In the genomic region with DNA sequence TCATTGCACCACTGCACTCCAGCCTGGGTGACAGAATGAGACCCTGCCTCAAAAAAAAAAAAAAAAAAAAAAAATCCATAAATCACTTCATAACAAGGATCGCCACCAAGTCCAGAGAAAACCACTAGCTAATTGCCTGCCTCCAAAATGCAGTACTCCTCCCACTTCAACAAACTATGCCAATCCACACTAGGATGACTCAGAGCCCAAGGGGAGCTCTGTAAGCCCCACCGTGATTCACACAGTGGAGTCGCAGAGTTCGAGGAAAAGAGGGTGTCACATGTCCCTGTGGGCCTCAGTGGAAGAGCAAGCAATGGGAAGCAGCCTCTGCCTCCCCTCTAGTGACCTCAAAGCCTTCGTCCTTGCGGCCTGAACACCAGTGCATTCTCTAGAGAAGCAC, we compare ENCODE assay signal across 10 cellular contexts. TPM values are rescaled to one million over a fixed set of nuclear protein-coding genes. Genes with fewer than 3 reads are reported as not detected.
DNase-seq lines count a peak whose midpoint lies in the region; ATAC-seq, FAIRE-seq and TF ChIP-seq lines count a peak whose summit lies in the region.
"Had no signal": no experiment of that assay in that cellular context is flagged by ENCODE, and none has a peak within 500 bp of the region (broad histone marks: within the 10 kb centered on the region; RNA-seq: fewer than 3 reads in every experiment).

No MANE protein-coding gene starts in this region.

- no peak overlapping the region for H2BK12ac ChIP-seq in neuronal stem cell (ENCODE audit: low read length)

- peak; percentile 97 for FAIRE-seq in RCC 7860 (lab: Jason Lieb, UNC)
- FAIRE-seq: TTC549 had no signal

- no peak overlapping the region for H2AK5ac ChIP-seq in neuronal stem cell (ENCODE audit: low read depth, low read length)

- H3K4me1 ChIP-seq in neuronal stem cell (ENCODE audit: control insufficient read depth in 2 of 2, insufficient read depth in 1 of 2, low read depth in 1 of 2, low read length in 2 of 2), result peaks cover 0 to 4% of the 10 kb centered on the region in 2 donors

- no peak overlapping the region for H4K8ac ChIP-seq in neuronal stem cell (ENCODE audit: low read depth, low read length)

- peaks cover 21% of the 10 kb centered on the region for H3K79me1 ChIP-seq in neuronal stem cell (ENCODE audit: low read depth, low read length)

- H2BK5ac ChIP-seq in neuronal stem cell (ENCODE audit: low read length), result no peak overlapping the region

- H3K9me3 ChIP-seq in neuronal stem cell (replicated peaks in 1 of 2; ENCODE audit: control insufficient read depth in 2 of 2, insufficient read depth in 1 of 2, low read depth in 1 of 2, low read length in 2 of 2), result no peaks in the 10 kb centered on the region

- no peak overlapping the region for H3K4me3 ChIP-seq in epithelial cell of esophagus (ENCODE audit: low read length)
- H3K4me3 ChIP-seq in neuronal stem cell (ENCODE audit: low read length in 2 of 2), result no peak overlapping the region

- H2BK15ac ChIP-seq in neuronal stem cell (ENCODE audit: low read length), result no peak overlapping the region

- no peak overlapping the region for H3K14ac ChIP-seq in neuronal stem cell (ENCODE audit: low read length)

- H3K9ac ChIP-seq in neuronal stem cell (ENCODE audit: low read depth, low read length, poor library complexity), result no peak overlapping the region

- no peak overlapping the region for H2BK120ac ChIP-seq in neuronal stem cell (ENCODE audit: low read depth, low read length)

- H2AFZ ChIP-seq in neuronal stem cell (ENCODE audit: low read length), result no peak overlapping the region

- H3K18ac ChIP-seq in neuronal stem cell (ENCODE audit: low read length), result no peak overlapping the region

- ATAC-seq in GM21737 (IDR thresholded peaks at IDR 0.05; ENCODE audit: unreplicated experiment), result no peak

- TF ChIP-seq CTCF in epithelial cell of esophagus (IDR thresholded peaks at IDR 0.05; ENCODE audit: insufficient read depth, low read depth, low read length, missing control alignments), result no peak

- H3K27ac ChIP-seq in neuronal stem cell (replicated peaks; ENCODE audit: low read length), result no peak overlapping the region
- H3K27ac ChIP-seq: 22Rv1 had no signal

- no CpG with 5 or more reads among the region's 6 CpGs for WGBS in neuronal stem cell (ENCODE audit: extremely low coverage in 2 of 2, insufficient read length in 2 of 2, insufficient replicate concordance in 1 of 2), 2 donors

- H3K4me2 ChIP-seq in neuronal stem cell (ENCODE audit: insufficient read depth, low read length, poor library complexity, severe bottlenecking), result no peak overlapping the region

- H3K4ac ChIP-seq in neuronal stem cell (ENCODE audit: low read length), result no peak overlapping the region

- no peak overlapping the region for H4K91ac ChIP-seq in neuronal stem cell (ENCODE audit: low read depth, low read length, poor library complexity)

- no peaks in the 10 kb centered on the region for H3K27me3 ChIP-seq in neuronal stem cell (ENCODE audit: control insufficient read depth in 3 of 3, insufficient read depth in 3 of 3, low read depth in 1 of 3, low read length in 3 of 3)

- DNase-seq in DMS53 (lab: John Stamatoyannopoulos, UW) (peak; percentile 28), DMS53 treated with DMSO at 0.1 percent for 48 hours (lab: John Stamatoyannopoulos, UW; ENCODE audit: unreplicated experiment) (no peak), RCC 7860 (ENCODE audit: low spot score) (peak; percentile 95), epithelial cell of esophagus (ENCODE audit: low read depth) (peak; percentile 80), neuronal stem cell (ENCODE audit: low spot score) (no peak), RPMI8226 (no peak)
- DNase-seq in stimulated activated CD4-positive, alpha-beta T cell treated with anti-CD3 and anti-CD28 coated beads, Interleukin-4, amount 100 ng/mL, for 1 hour, result peak; percentile 25

- no peak overlapping the region for H3K23ac ChIP-seq in neuronal stem cell (ENCODE audit: low read depth, low read length, poor library complexity)

- H3K36me3 ChIP-seq in neuronal stem cell (replicated peaks in 1 of 2; ENCODE audit: control insufficient read depth in 2 of 2, insufficient read depth in 2 of 2, low read length in 2 of 2), result peaks cover 80 to 99% of the 10 kb centered on the region in 2 donors

RNA-seq across cellular contexts. Expression of gene SNHG17, which starts 9.1 kb away (rescaled TPM):
- polyA plus RNA-seq in neuronal stem cell (2013, experiment 1 of 2), result 32.9 TPM
- 35.4 TPM for polyA plus RNA-seq in neuronal stem cell (2013, experiment 2 of 2)

RNA-seq across cellular contexts. Expression of gene RALGAPB, which starts 46.6 kb away (rescaled TPM):
- polyA plus RNA-seq in neuronal stem cell (2013, experiment 1 of 2), result 13.5 TPM
- polyA plus RNA-seq in neuronal stem cell (2013, experiment 2 of 2), result 13.4 TPM

Comparison
In these comparisons a context has a peak if more than half of its experiments do, and no peak if none do; other contexts are left out.
1. DNase-seq: peak in DMS53 (single experiment), RCC 7860 (single experiment), epithelial cell of esophagus (single experiment) and stimulated activated CD4-positive, alpha-beta T cell treated with anti-CD3 and anti-CD28 coated beads, Interleukin-4, amount 100 ng/mL, for 1 hour (single experiment); none in DMS53 treated with DMSO at 0.1 percent for 48 hours (single experiment), neuronal stem cell (single experiment) and RPMI8226 (single experiment).